In the genomic region with DNA sequence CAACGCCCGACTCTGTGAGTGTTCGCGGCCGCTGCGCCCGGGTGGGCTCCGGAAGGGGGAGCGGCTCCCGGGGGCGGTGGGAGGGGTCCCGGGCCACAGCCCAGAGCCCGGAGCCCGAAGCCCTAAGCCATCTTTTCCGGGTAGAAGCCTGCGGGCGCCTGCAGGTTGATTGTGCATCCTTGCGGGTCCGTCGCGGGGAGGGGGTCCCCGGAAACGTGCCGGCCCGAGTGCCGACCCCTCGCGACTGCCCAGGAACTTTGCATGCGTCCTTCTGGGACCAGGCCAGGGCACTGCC, we compare ENCODE assay signal across 1 cellular context.
TF ChIP-seq lines count a peak whose summit lies in the region.

No MANE protein-coding gene starts in this region.

TF ChIP-seq in K562, 482 proteins besides CTCF, POLR2A, EP300 and RAD21:
- no peak for TF ChIP-seq EP400 (IDR thresholded peaks at IDR 0.05)
- TF ChIP-seq, protein P1, sequence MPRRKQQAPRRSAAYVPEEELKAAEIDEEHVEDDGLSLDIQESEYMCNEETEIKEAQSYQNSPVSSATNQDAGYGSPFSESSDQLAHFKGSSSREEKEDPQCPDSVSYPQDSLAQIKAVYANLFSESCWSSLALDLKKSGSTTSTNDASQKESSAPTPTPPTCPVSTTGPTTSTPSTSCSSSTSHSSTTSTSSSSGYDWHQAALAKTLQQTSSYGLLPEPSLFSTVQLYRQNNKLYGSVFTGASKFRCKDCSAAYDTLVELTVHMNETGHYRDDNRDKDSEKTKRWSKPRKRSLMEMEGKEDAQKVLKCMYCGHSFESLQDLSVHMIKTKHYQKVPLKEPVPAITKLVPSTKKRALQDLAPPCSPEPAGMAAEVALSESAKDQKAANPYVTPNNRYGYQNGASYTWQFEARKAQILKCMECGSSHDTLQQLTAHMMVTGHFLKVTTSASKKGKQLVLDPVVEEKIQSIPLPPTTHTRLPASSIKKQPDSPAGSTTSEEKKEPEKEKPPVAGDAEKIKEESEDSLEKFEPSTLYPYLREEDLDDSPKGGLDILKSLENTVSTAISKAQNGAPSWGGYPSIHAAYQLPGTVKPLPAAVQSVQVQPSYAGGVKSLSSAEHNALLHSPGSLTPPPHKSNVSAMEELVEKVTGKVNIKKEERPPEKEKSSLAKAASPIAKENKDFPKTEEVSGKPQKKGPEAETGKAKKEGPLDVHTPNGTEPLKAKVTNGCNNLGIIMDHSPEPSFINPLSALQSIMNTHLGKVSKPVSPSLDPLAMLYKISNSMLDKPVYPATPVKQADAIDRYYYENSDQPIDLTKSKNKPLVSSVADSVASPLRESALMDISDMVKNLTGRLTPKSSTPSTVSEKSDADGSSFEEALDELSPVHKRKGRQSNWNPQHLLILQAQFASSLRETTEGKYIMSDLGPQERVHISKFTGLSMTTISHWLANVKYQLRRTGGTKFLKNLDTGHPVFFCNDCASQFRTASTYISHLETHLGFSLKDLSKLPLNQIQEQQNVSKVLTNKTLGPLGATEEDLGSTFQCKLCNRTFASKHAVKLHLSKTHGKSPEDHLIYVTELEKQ (CRISPR knock-in tag; IDR thresholded peaks at IDR 0.05) = no peak
- TF ChIP-seq ZBTB7A (IDR thresholded peaks at IDR 0.05; ENCODE audit: borderline replicate concordance, control insufficient read depth, low read depth, low read length) = peak; percentile 52; the same call in 1 of the 2 replicates
